Comparison of ENCODE assay signal across 1 cellular context in genomic region chr15:69394556-69395282, GRCh38.
A peak's percentile ranks its signal among the peaks of the same experiment; 100 is the strongest.
TF ChIP-seq lines count a peak whose summit lies in the region.

No MANE protein-coding gene starts in this region.

TF ChIP-seq in H1, 55 proteins besides CTCF, POLR2A, EP300 and RAD21 (continued from another document):
- TF ChIP-seq TEAD4 (IDR thresholded peaks at IDR 0.05; ENCODE audit: low read depth, low read length) (no peak), GABPA (IDR thresholded peaks at IDR 0.05; ENCODE audit: borderline replicate concordance, insufficient read depth, low read length) (peak; percentile 63; the same call in 1 of the 2 replicates), SP1 (IDR thresholded peaks at IDR 0.05; ENCODE audit: low read depth, low read length) (0 out of 2 replicates have a peak, but pooled peaks have one; percentile 11), MAX (IDR thresholded peaks at IDR 0.05) (peak; percentile 93), SIN3A (conservative IDR thresholded peaks at IDR 0.05 in 1 of 2, IDR thresholded peaks at IDR 0.05 in 1 of 2; ENCODE audit: low read depth in 1 of 2, low read length in 2 of 2) (0 out of 4 replicates have a peak, but pooled peaks of 1 of the 2 experiments have one; percentile 63), ASH2L (IDR thresholded peaks at IDR 0.05; ENCODE audit: low read length) (peak; percentile 54), TCF12 (IDR thresholded peaks at IDR 0.05; ENCODE audit: low read depth, low read length) (0 out of 2 replicates have a peak, but pooled peaks have one; percentile 29), NANOG (IDR thresholded peaks at IDR 0.05; ENCODE audit: insufficient read depth, low read depth, low read length, poor library complexity, severe bottlenecking) (no peak), USF2 (IDR thresholded peaks at IDR 0.05; ENCODE audit: low read length) (peak; percentile 69; the same call in 1 of the 2 replicates), YY1 (IDR thresholded peaks at IDR 0.05; ENCODE audit: low read depth, low read length) (0 out of 2 replicates have a peak, but pooled peaks have one; percentile 29), E2F6 (IDR thresholded peaks at IDR 0.05) (peak; percentile 65), TBP (IDR thresholded peaks at IDR 0.05; ENCODE audit: low read depth, low read length) (peak; percentile 64), FOSL1 (IDR thresholded peaks at IDR 0.05; ENCODE audit: insufficient read depth, low read depth, low read length) (no peak)
